26 cellular contexts compared by ENCODE assay signal in genomic region chr11:40679276-40679675, GRCh38.
"Had no signal": no experiment of that assay in that cellular context is flagged by ENCODE, and none has a peak within 500 bp of the region (broad histone marks: within the 10 kb centered on the region; RNA-seq: fewer than 3 reads in every experiment).

No MANE protein-coding gene starts in this region.

- H3K9me3 ChIP-seq: colonic mucosa, lower lobe of right lung, prostate gland, testis had no signal

- H3K4me3 ChIP-seq: colonic mucosa, esophagus muscularis mucosa, gastroesophageal sphincter, heart left ventricle, hepatocyte, lower lobe of right lung, prostate gland, sigmoid colon, testis, tibial artery had no signal

- H3K79me2 ChIP-seq: hepatocyte had no signal

- FAIRE-seq: endothelial cell of umbilical vein, keratinocyte, urothelium cell line had no signal

- ATAC-seq: foreskin keratinocyte; gastroesophageal sphincter; heart left ventricle; left ventricle myocardium superior; lower lobe of right lung; natural killer cell treated with Interleukin-12 subunit alpha and Interleukin-12 subunit beta and Interleukin-15 and Interleukin-18, amount 100 ng/mL, for 72 hours; right cardiac atrium; stimulated activated memory B cell treated with anti-CD40 and anti-IgM and Interleukin-4, amounts not matched to agents 10 μg/mL and 1 μg/mL and 100 μg/mL, for 72 hours; stimulated activated naive CD8-positive, alpha-beta T cell treated with anti-CD3 and anti-CD28 coated beads, Interleukin-15, Interleukin-2, amounts not matched to agents 100 U/mL and 50 U/mL, for 24 hours had no signal

- H3K4me1 ChIP-seq: colonic mucosa, esophagus muscularis mucosa, foreskin keratinocyte, gastroesophageal sphincter, heart left ventricle, lower lobe of right lung, prostate gland, sigmoid colon, testis, tibial artery had no signal

- H3K27me3 ChIP-seq: colonic mucosa, esophagus muscularis mucosa, foreskin keratinocyte, gastroesophageal sphincter, heart left ventricle, hepatocyte, sigmoid colon, testis, tibial artery had no signal

- H3K4me2 ChIP-seq: hepatocyte had no signal

- H2AFZ ChIP-seq: hepatocyte had no signal

- H3K36me3 ChIP-seq: colonic mucosa, esophagus muscularis mucosa, gastroesophageal sphincter, heart left ventricle, lower lobe of right lung, prostate gland, sigmoid colon, tibial artery had no signal

- DNase-seq: colonic mucosa; effector CD8-positive, alpha-beta T cell; foreskin keratinocyte; heart left ventricle; immature natural killer cell; left ventricle myocardium superior; lower lobe of right lung; naive B cell; nucleus accumbens; right cardiac atrium; sigmoid colon; stimulated activated CD4-positive, alpha-beta T cell treated with anti-CD3 and anti-CD28 coated beads, Interleukin-2, amount 100 ng/mL, for 24 hours; stimulated activated CD4-positive, alpha-beta T cell treated with anti-CD3 and anti-CD28 coated beads, Interleukin-4, amount 100 ng/mL, for 4 hours; stimulated activated naive CD8-positive, alpha-beta T cell treated with anti-CD3 and anti-CD28 coated beads, Interleukin-15, Interleukin-2, amounts not matched to agents 100 U/mL and 50 U/mL, for 24 hours; substantia nigra; testis; tibial artery had no signal

- H3K27ac ChIP-seq: colonic mucosa, esophagus muscularis mucosa, foreskin keratinocyte, gastroesophageal sphincter, heart left ventricle, hepatocyte, lower lobe of right lung, prostate gland, sigmoid colon, testis, tibial artery had no signal
